ENCODE assay signal across 14 cellular contexts in genomic region chr19:35907377-35907745, GRCh38. TPM values are rescaled to one million over a fixed set of nuclear protein-coding genes. Genes with fewer than 3 reads are reported as not detected.
A peak's percentile ranks its signal among the peaks of the same experiment; 100 is the strongest.
DNase-seq lines count a peak whose midpoint lies in the region; ATAC-seq and TF ChIP-seq lines count a peak whose summit lies in the region.
"Had no signal": no experiment of that assay in that cellular context is flagged by ENCODE, and none has a peak within 500 bp of the region (broad histone marks: within the 10 kb centered on the region; RNA-seq: fewer than 3 reads in every experiment).

No MANE protein-coding gene starts in this region.

- no peaks in the 10 kb centered on the region for H3K9me3 Mint-ChIP-seq in CD8-positive, alpha-beta T cell
- H3K9me3 Mint-ChIP-seq: activated naive CD4-positive, alpha-beta T cell treated with anti-CD3 and anti-CD28 coated beads for 36 hours had no signal

- no peak for DNase-seq in CD8-positive, alpha-beta T cell
- DNase-seq in NB4 (ENCODE audit: low read depth) (no peak), left lung (peak in 1 of 2 donors; percentile 77), sigmoid colon (no peak), AML-193 (lab: John Stamatoyannopoulos, UW) (no peak)
- DNase-seq: activated CD4-positive, alpha-beta T cell treated with anti-CD3 and anti-CD28 coated beads, Interleukin-2, amount 50 U/mL, for 4 hours; activated naive CD4-positive, alpha-beta T cell treated with anti-CD3 and anti-CD28 coated beads for 36 hours; Caco-2; stimulated activated naive CD4-positive, alpha-beta T cell treated with Interleukin-2 at 50 U/mL for 16 hours; T-helper 1 cell had no signal

- intact Hi-C loops in CD8-positive, alpha-beta T cell (cut with DNase I, micrococcal nuclease) = loop anchor here in 1 of 2 experiments (10.0 kb wide), 1 partner anchor 693 kb away; no protein-coding TSS in a partner anchor
- intact Hi-C loops in left lung (cut with DNase I) = no loop called here
- intact Hi-C loops in sigmoid colon (cut with DNase I) = no loop called here

- TF ChIP-seq POLR2A in NB4 (IDR thresholded peaks at IDR 0.05; ENCODE audit: extremely low read depth, insufficient read length) (no peak), sigmoid colon (IDR thresholded peaks at IDR 0.05) (no peak)

- no peaks in the 10 kb centered on the region for H3K27me3 ChIP-seq in CD8-positive, alpha-beta T cell (ENCODE audit: insufficient read depth, low read length)
- H3K27me3 ChIP-seq in left lung (no peaks in the 10 kb centered on the region), sigmoid colon (no peaks in the 10 kb centered on the region)

- TF ChIP-seq EP300 in sigmoid colon (IDR thresholded peaks at IDR 0.05) = no peak

- no peak overlapping the region for H3K4me3 ChIP-seq in CD8-positive, alpha-beta T cell (ENCODE audit: low read depth, low read length)
- peak overlapping the region; percentile 44 for H3K4me3 ChIP-seq in NB4 (ENCODE audit: low read depth, low read length)
- H3K4me3 ChIP-seq in left lung = peak overlapping the region in 1 of 2 donors; percentile 80
- peak overlapping the region in 3 of 4 donors; percentile 7 to 34 (median 31) for H3K4me3 ChIP-seq in sigmoid colon

- no peaks in the 10 kb centered on the region for H3K27me3 Mint-ChIP-seq in CD8-positive, alpha-beta T cell (ENCODE audit: low read depth)

- H3K36me3 ChIP-seq in CD8-positive, alpha-beta T cell (ENCODE audit: insufficient read depth, low read length) = no peaks in the 10 kb centered on the region
- H3K36me3 ChIP-seq in left lung (peaks cover 0 to 11% of the 10 kb centered on the region in 2 donors), sigmoid colon (no peaks in the 10 kb centered on the region)

- no peak for TF ChIP-seq CTCF in CD8-positive, alpha-beta T cell (IDR thresholded peaks at IDR 0.05)
- TF ChIP-seq CTCF in NB4 (IDR thresholded peaks at IDR 0.05; ENCODE audit: low read depth, low read length) = no peak
- TF ChIP-seq CTCF in left lung (IDR thresholded peaks at IDR 0.05) = no peak
- TF ChIP-seq CTCF in sigmoid colon (IDR thresholded peaks at IDR 0.05) = no peak

- POLR2A ChIA-PET in CD8-positive, alpha-beta T cell (lab: Charles Lee) = no interaction called here

- CTCF ChIA-PET in CD8-positive, alpha-beta T cell (lab: Charles Lee) = interaction anchor here (1.0 kb wide), 1 partner anchor 25 kb away, joined by 4 read pairs; no protein-coding TSS in a partner anchor

- WGBS in sigmoid colon, 2 donors = 66 to 73% methylated on average over 12 of the region's 12 CpGs

- H3K9me3 ChIP-seq in CD8-positive, alpha-beta T cell (ENCODE audit: low read length) = no peaks in the 10 kb centered on the region
- H3K9me3 ChIP-seq in left lung (no peaks in the 10 kb centered on the region), sigmoid colon (no peaks in the 10 kb centered on the region)
- H3K9me3 ChIP-seq: Caco-2 had no signal

- no peak for ATAC-seq in CD8-positive, alpha-beta T cell
- ATAC-seq in left lung = no peak
- ATAC-seq in GM18498 (IDR thresholded peaks at IDR 0.05; ENCODE audit: unreplicated experiment) = no peak
- no peak for ATAC-seq in GM19023 (IDR thresholded peaks at IDR 0.05; ENCODE audit: unreplicated experiment)

- H3K4me1 ChIP-seq in CD8-positive, alpha-beta T cell (ENCODE audit: insufficient read depth, low read length) = peaks cover 32% of the 10 kb centered on the region
- H3K4me1 ChIP-seq in left lung = peaks cover 0 to 75% of the 10 kb centered on the region in 2 donors
- H3K4me1 ChIP-seq in sigmoid colon = peaks cover 0 to 23% (median 16%) of the 10 kb centered on the region in 4 donors

- peak overlapping the region; percentile 60 for H3K27ac Mint-ChIP-seq in CD8-positive, alpha-beta T cell
- H3K27ac Mint-ChIP-seq: activated naive CD4-positive, alpha-beta T cell treated with anti-CD3 and anti-CD28 coated beads for 36 hours had no signal

- no peak overlapping the region for H3K27ac ChIP-seq in CD8-positive, alpha-beta T cell (ENCODE audit: low read depth, low read length)
- H3K27ac ChIP-seq in left lung (peak overlapping the region; percentile 53 to 96), sigmoid colon (peak overlapping the region; percentile 53 to 95 (median 64))

- peak overlapping the region; percentile 18 for H3K4me3 Mint-ChIP-seq in CD8-positive, alpha-beta T cell
- H3K4me3 Mint-ChIP-seq: activated naive CD4-positive, alpha-beta T cell treated with anti-CD3 and anti-CD28 coated beads for 36 hours had no signal

- peaks cover 12% of the 10 kb centered on the region for H3K36me3 Mint-ChIP-seq in CD8-positive, alpha-beta T cell

- H3K4me1 Mint-ChIP-seq in CD8-positive, alpha-beta T cell (ENCODE audit: low read depth) = peaks cover 44% of the 10 kb centered on the region

RNA-seq across cellular contexts. Expression of gene TYROBP, which starts 0.7 kb away (rescaled TPM):
- total RNA-seq in CD8-positive, alpha-beta T cell = 1 to 10 TPM; 5.2 to 6.2 TPM
- 100 to 1,000 TPM; 205 to 407 TPM for total RNA-seq in left lung
- total RNA-seq in sigmoid colon = 100 to 1,000 TPM in 3 of 4 donors, 10 to 100 TPM in 1; 71.5 to 172 (median 126) TPM
- 100 to 1,000 TPM in 2 of 3 donors, 10 to 100 TPM in 1; 95.8 to 211 (median 125) TPM for polyA plus RNA-seq in sigmoid colon
- total RNA-seq: activated naive CD4-positive, alpha-beta T cell treated with anti-CD3 and anti-CD28 coated beads for 36 hours; Caco-2; fibroblast of villous mesenchyme; M059J had no signal

RNA-seq across cellular contexts. Expression of gene HCST, which starts 5.0 kb away (rescaled TPM):
- 100 to 1,000 TPM; 101 to 114 TPM for total RNA-seq in CD8-positive, alpha-beta T cell
- total RNA-seq in left lung = 10 to 100 TPM; 24.7 to 26.0 TPM
- total RNA-seq in sigmoid colon = 1 to 10 TPM in 3 of 4 donors, not detected in 1; 3.5 to 5.8 (median 3.9) TPM
- polyA plus RNA-seq in sigmoid colon = 10 to 100 TPM in 2 of 3 donors, 1 to 10 TPM in 1; 2.4 to 36.1 (median 13.9) TPM
- total RNA-seq: Caco-2, M059J had no signal

RNA-seq across cellular contexts. Expression of gene NFKBID, which starts 7.0 kb away (rescaled TPM):
- total RNA-seq in CD8-positive, alpha-beta T cell = 10 to 100 TPM; 39.4 to 40.2 TPM
- 10 to 100 TPM; 11.8 to 19.1 TPM for total RNA-seq in left lung
- 1 to 10 TPM; 2.5 to 7.8 (median 6.6) TPM for total RNA-seq in sigmoid colon
- polyA plus RNA-seq in sigmoid colon = 1 to 10 TPM; 1.2 to 9.6 (median 4.4) TPM

RNA-seq across cellular contexts. Expression of gene LRFN3, which starts 28.8 kb away (rescaled TPM):
- 1 to 10 TPM; 2.2 to 3.3 TPM for total RNA-seq in CD8-positive, alpha-beta T cell
- total RNA-seq in left lung = 10 to 100 TPM; 12.2 to 14.8 TPM
- total RNA-seq in sigmoid colon = 1 to 10 TPM; 4.6 to 7.2 (median 6.6) TPM
- polyA plus RNA-seq in sigmoid colon = 1 to 10 TPM; 5.3 to 9.7 (median 6.0) TPM

RNA-seq across cellular contexts. Expression of gene APLP1, which starts 39.0 kb away (rescaled TPM):
- total RNA-seq in CD8-positive, alpha-beta T cell = not detected
- total RNA-seq in left lung = 1 to 10 TPM; 3.0 to 8.6 TPM
- 10 to 100 TPM in 1 of 4 donors, 1 to 10 TPM in 3; 3.6 to 11.3 (median 7.0) TPM for total RNA-seq in sigmoid colon
- polyA plus RNA-seq in sigmoid colon = 1 to 10 TPM in 1 of 3 donors, not detected in 2; 4.4 TPM

Comparison
In these comparisons a context has a peak if more than half of its experiments do, and no peak if none do; other contexts are left out.
1. RNA of gene TYROBP, which starts 0.7 kb away (total RNA-seq): 205 to 407 TPM in left lung and 71.5 to 172 TPM in sigmoid colon; 5.2 to 6.2 TPM in CD8-positive, alpha-beta T cell; every median in the first group is over 10 times any median in the second.